ENCODE assay signal across 8 cellular contexts in the genomic region with DNA sequence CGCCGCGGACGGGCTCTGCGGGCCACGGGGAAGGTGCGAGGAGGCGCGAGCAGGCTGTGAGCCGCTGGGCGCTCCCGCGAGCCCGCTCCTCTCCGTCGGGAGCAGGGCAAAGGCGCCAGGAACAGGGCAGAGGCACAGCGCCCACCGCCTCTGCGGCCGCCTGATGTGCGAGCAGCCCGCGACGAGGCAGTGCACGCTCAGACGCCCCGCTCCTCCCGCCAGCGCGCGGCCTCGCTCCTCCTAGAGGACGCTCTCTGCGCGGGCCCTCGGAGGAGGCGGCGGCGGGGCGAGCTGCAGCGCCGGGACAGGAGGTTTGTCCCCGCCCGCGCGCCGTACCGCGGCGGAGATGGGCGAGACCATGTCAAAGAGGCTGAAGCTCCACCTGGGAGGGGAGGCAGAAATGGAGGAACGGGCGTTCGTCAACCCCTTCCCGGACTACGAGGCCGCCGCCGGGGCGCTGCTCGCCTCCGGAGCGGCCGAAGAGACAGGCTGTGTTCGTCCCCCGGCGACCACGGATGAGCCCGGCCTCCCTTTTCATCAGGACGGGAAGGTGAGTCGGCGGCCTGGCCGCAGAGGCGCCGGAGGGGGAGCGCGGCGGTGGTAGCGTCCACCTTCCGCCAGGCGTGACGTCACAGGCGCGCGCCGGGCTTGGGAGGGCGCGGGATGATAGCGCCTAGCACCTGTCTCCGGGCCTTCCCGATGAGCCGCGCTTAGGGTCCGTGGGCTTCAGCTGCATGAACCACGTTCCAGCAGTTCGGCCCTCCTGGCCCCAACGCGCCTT. TPM values are rescaled to one million over a fixed set of nuclear protein-coding genes. Genes with fewer than 3 reads are reported as not detected.
DNase-seq lines count a peak whose midpoint lies in the region; ATAC-seq, FAIRE-seq and TF ChIP-seq lines count a peak whose summit lies in the region.

No MANE protein-coding gene starts in this region.

- dilution Hi-C loops in endothelial cell of umbilical vein (cut with MboI; ENCODE audit: extremely low pct_ligation_motif_present, low sequenced_read_pairs) = no loop called here

- H3K9me3 ChIP-seq in NT2/D1 (ENCODE audit: insufficient read depth, low read length) (no peaks in the 10 kb centered on the region), endothelial cell of umbilical vein (replicated peaks; ENCODE audit: control insufficient read depth, insufficient read depth, low read length) (no peaks in the 10 kb centered on the region)

- TF ChIP-seq CTCF in endothelial cell of umbilical vein (IDR thresholded peaks at IDR 0.05; ENCODE audit: extremely low read depth in 1 of 2, insufficient read depth in 1 of 2, low read depth in 1 of 2, low read length in 2 of 2) = peak; percentile 12 to 30

- POLR2A ChIA-PET in endothelial cell of umbilical vein (lab: Charles Lee) = interaction anchor here (1.1 kb wide), 1 partner anchor 11 kb away, joined by 3 read pairs; no protein-coding TSS in a partner anchor

- H3K36me3 ChIP-seq in NT2/D1 (ENCODE audit: insufficient read depth, insufficient read length, low read length) = peaks cover 13% of the 10 kb centered on the region
- no peaks in the 10 kb centered on the region for H3K36me3 ChIP-seq in endothelial cell of umbilical vein (ENCODE audit: control insufficient read depth in 2 of 2, extremely low read depth in 1 of 2, insufficient read depth in 2 of 2, low read length in 2 of 2)

- BruUV-seq in endothelial cell of umbilical vein (replicated peaks; lab: Mats Ljungman, UMichigan) = no TSS peak

- peak; percentile 75 for ATAC-seq in GM21390 (IDR thresholded peaks at IDR 0.05; ENCODE audit: unreplicated experiment)

- peak; percentile 70 for TF ChIP-seq POLR2A in endothelial cell of umbilical vein (IDR thresholded peaks at IDR 0.05; ENCODE audit: low read depth, low read length)

- no peaks in the 10 kb centered on the region for H4K20me1 ChIP-seq in endothelial cell of umbilical vein (replicated peaks; ENCODE audit: control insufficient read depth, extremely low read depth, insufficient read depth, low read length)

- peak overlapping the region; percentile 70 for H2AFZ ChIP-seq in endothelial cell of umbilical vein (ENCODE audit: low read depth, low read length)

- peak overlapping the region; percentile 99 for H3K4me3 ChIP-seq in NT2/D1 (ENCODE audit: insufficient read length, low read depth)
- H3K4me3 ChIP-seq in endothelial cell of umbilical vein (replicated peaks in 1 of 3; ENCODE audit: insufficient read depth in 1 of 3, low read depth in 1 of 3, low read length in 3 of 3) = peak overlapping the region; percentile 41 to 79 (median 69)

- H3K27ac ChIP-seq in endothelial cell of umbilical vein (ENCODE audit: insufficient read depth, low read depth, low read length) = peak overlapping the region; percentile 88

- peak overlapping the region; percentile 99 for H3K9ac ChIP-seq in NT2/D1 (ENCODE audit: insufficient read length, low read depth)
- H3K9ac ChIP-seq in endothelial cell of umbilical vein (replicated peaks; ENCODE audit: extremely low read depth, insufficient read depth, low read length) = peak overlapping the region; percentile 85

- peak; percentile 94 for DNase-seq in D341Med (ENCODE audit: low spot score)
- DNase-seq in HUDEP-2 (lab: John Stamatoyannopoulos, UW; ENCODE audit: unreplicated experiment in 76 of 76) = peak; percentile 16 to 93 (median 86)
- DNase-seq in NT2/D1 (ENCODE audit: low read depth, low spot score) = peak; percentile 98
- DNase-seq in activated CD8-positive, alpha-beta memory T cell treated with anti-CD3 and anti-CD28 coated beads, Interleukin-2, amount 50 U/mL, for 4 hours = peak; percentile 94
- DNase-seq in endothelial cell of umbilical vein (ENCODE audit: low read depth, low spot score) = peak; percentile 94
- peak; percentile 94 for DNase-seq in midbrain (lab: John Stamatoyannopoulos, UW)
- DNase-seq in stimulated activated CD8-positive, alpha-beta memory T cell treated with anti-CD3 and anti-CD28 coated beads, Interleukin-15, amount 100 ng/mL, for 48 hours (ENCODE audit: low read depth in 2 of 2) = peak; percentile 89 to 91

- H3K4me1 ChIP-seq in NT2/D1 (ENCODE audit: insufficient read depth, insufficient read length) (peaks cover 5% of the 10 kb centered on the region), endothelial cell of umbilical vein (ENCODE audit: control insufficient read depth, extremely low read depth, insufficient read depth, low read length) (peaks cover 24% of the 10 kb centered on the region)

- CTCF ChIA-PET in endothelial cell of umbilical vein (lab: Charles Lee) = interaction anchor here (0.6 to 1.9 kb wide), 12 partner anchors 9 to 577 kb away, joined by 3 to 12 read pairs (median 5); no protein-coding TSS in a partner anchor

- H3K9me1 ChIP-seq in endothelial cell of umbilical vein (replicated peaks; ENCODE audit: control insufficient read depth, extremely low read depth, insufficient read depth, low read length) = no peaks in the 10 kb centered on the region

- FAIRE-seq in endothelial cell of umbilical vein (lab: Jason Lieb, UNC) = peak; percentile 62

- intact Hi-C loops in endothelial cell of umbilical vein (cut with micrococcal nuclease) = loop anchor here (1.0 to 10.0 kb wide), 10 partner anchors 18 to 739 kb away; a partner anchor contains a TSS

- peak overlapping the region; percentile 91 for H3K4me2 ChIP-seq in endothelial cell of umbilical vein (ENCODE audit: insufficient read depth, low read length)

- H3K27me3 ChIP-seq in NT2/D1 (ENCODE audit: insufficient read depth, insufficient read length) (no peaks in the 10 kb centered on the region), endothelial cell of umbilical vein (ENCODE audit: control insufficient read depth in 2 of 2, insufficient read depth in 2 of 2, low read length in 2 of 2) (peaks cover 0 to 2% of the 10 kb centered on the region in 2 experiments)

- H3K79me2 ChIP-seq in endothelial cell of umbilical vein (ENCODE audit: control insufficient read depth, insufficient read depth, low read length) = peaks cover 22% of the 10 kb centered on the region

TF ChIP-seq in endothelial cell of umbilical vein, 7 proteins besides CTCF, POLR2A, EP300 and RAD21:
- TF ChIP-seq GATA2 (IDR thresholded peaks at IDR 0.05; ENCODE audit: insufficient read depth, insufficient read length, low read depth, low read length) (no peak), MYC (IDR thresholded peaks at IDR 0.05; ENCODE audit: low read depth, low read length) (no peak), POLR2AphosphoS5 (IDR thresholded peaks at IDR 0.05; ENCODE audit: insufficient read depth, low read depth, low read length) (peak; percentile 83), FOS (IDR thresholded peaks at IDR 0.05; ENCODE audit: borderline replicate concordance, insufficient read depth, low read length) (no peak), JUN (IDR thresholded peaks at IDR 0.05; ENCODE audit: borderline replicate concordance, insufficient read depth, insufficient read length, low read depth) (no peak), EZH2 (IDR thresholded peaks at IDR 0.05; ENCODE audit: borderline replicate concordance, low read depth, low read length, severe bottlenecking) (no peak)
- TF ChIP-seq, protein P1, sequence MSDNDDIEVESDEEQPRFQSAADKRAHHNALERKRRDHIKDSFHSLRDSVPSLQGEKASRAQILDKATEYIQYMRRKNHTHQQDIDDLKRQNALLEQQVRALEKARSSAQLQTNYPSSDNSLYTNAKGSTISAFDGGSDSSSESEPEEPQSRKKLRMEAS (IDR thresholded peaks at IDR 0.05; ENCODE audit: insufficient read depth, insufficient read length) = peak; percentile 14

RNA-seq across cellular contexts. Expression of a gene that starts 0.7 kb away (rescaled TPM):
- total RNA-seq in endothelial cell of umbilical vein = 19.2 and 19.6 TPM in 2 replicates
- polyA plus RNA-seq in endothelial cell of umbilical vein = 18.8 and 25.3 TPM in 2 replicates
- polyA plus RNA-seq in endothelial cell of umbilical vein (2011; cell fraction: cytosol; rRNA removed) = 22.1 and 25.4 TPM in 2 replicates
- 20.7 and 29.5 TPM in 2 replicates for polyA plus RNA-seq in endothelial cell of umbilical vein (2011; cell fraction: nucleus; rRNA removed)
- 11.2 and 16.6 TPM in 2 replicates for polyA plus RNA-seq in endothelial cell of umbilical vein (2012)
- polyA minus RNA-seq in endothelial cell of umbilical vein = 34.6 and 41.5 TPM in 2 replicates
- 8.1 TPM for polyA minus RNA-seq in endothelial cell of umbilical vein (2011; cell fraction: cytosol; rRNA and poly(A)+ RNA removed)
- 11.8 and 14.5 TPM in 2 replicates for polyA minus RNA-seq in endothelial cell of umbilical vein (2011; cell fraction: nucleus; rRNA and poly(A)+ RNA removed)

Comparison
In these comparisons a context has a peak if more than half of its experiments do, and no peak if none do; other contexts are left out.
1. Peak in every context shown above with its lines: DNase-seq, ATAC-seq, H3K4me3 ChIP-seq and H3K27ac ChIP-seq.